8 cellular contexts compared by ENCODE assay signal in the genomic region with DNA sequence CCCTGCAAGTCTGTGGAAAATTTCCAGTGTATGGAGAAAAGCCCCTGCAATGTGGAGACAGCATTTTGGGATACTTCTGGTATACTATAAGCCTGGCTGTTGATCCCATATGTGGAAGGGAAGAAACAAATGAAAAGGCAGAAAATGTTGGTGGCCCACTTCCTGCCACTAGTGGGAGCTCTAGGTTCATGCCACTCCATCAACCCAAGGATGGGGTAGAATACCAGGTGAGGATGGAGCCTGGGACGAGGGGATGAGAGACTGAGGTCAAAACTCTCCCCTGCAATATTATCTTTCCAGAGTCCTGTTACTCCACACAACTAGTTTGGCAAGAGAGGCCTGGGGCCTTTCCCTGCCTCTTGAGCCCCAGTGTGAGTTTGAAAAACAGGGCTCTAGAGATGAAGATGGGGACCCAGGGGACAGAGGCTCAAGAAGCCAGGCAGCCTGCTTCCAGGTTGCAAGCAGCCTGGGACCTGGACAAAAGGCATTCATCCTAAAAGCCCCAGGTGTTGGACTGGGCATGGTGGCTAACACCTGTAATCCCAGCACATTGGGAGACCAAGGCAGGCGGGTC. TPM values are rescaled to one million over a fixed set of nuclear protein-coding genes. Genes with fewer than 3 reads are reported as not detected.
DNase-seq lines count a peak whose midpoint lies in the region; ATAC-seq and TF ChIP-seq lines count a peak whose summit lies in the region.

No MANE protein-coding gene starts in this region.

- TF ChIP-seq CTCF in MM.1S (IDR thresholded peaks at IDR 0.05; ENCODE audit: low read length): peak; percentile 59
- TF ChIP-seq CTCF in choroid plexus epithelial cell (conservative IDR thresholded peaks at IDR 0.05; ENCODE audit: low read depth, low read length): peak; percentile 82

- H3K4me2 ChIP-seq in MM.1S (ENCODE audit: low read depth, low read length): no peak overlapping the region

- no peaks in the 10 kb centered on the region for H3K36me3 ChIP-seq in MM.1S (replicated peaks; ENCODE audit: insufficient read depth, low read length)

- no peaks in the 10 kb centered on the region for H3K9me3 ChIP-seq in MM.1S (replicated peaks; ENCODE audit: insufficient read depth, low read length)

- H3K9ac ChIP-seq in MM.1S (ENCODE audit: low read length): no peak overlapping the region

- H3K4me3 ChIP-seq in MM.1S (ENCODE audit: low read length) (no peak overlapping the region), choroid plexus epithelial cell (ENCODE audit: low read depth, low read length) (no peak overlapping the region)

- H3K4me1 ChIP-seq in MM.1S (ENCODE audit: low read length): peaks cover 50% of the 10 kb centered on the region

- H3K27ac ChIP-seq in MM.1S (ENCODE audit: low read length): no peak overlapping the region

- peak; percentile 28 for DNase-seq in SKM-1 treated with dmso at 0.1 percent for 144 hours (lab: John Stamatoyannopoulos, UW; ENCODE audit: unreplicated experiment)
- DNase-seq in SKM-1 (lab: John Stamatoyannopoulos, UW; ENCODE audit: unreplicated experiment): no peak
- no peak for DNase-seq in MM.1S
- DNase-seq in choroid plexus epithelial cell (ENCODE audit: low read depth): peak; percentile 36
- peak; percentile 15 for DNase-seq in stimulated activated CD4-positive, alpha-beta T cell treated with anti-CD3 and anti-CD28 coated beads, Interleukin-4, amount 100 ng/mL, for 1 hour
- no peak for DNase-seq in SK-N-DZ (ENCODE audit: low spot score)
- no peak for DNase-seq in amygdala (lab: John Stamatoyannopoulos, UW)

- H3F3A ChIP-seq in MM.1S (ENCODE audit: insufficient read depth, low read length): peaks cover 23% of the 10 kb centered on the region

- no peaks in the 10 kb centered on the region for H3K79me2 ChIP-seq in MM.1S (ENCODE audit: low read length)

- no peaks in the 10 kb centered on the region for H3K9me2 ChIP-seq in MM.1S (replicated peaks; ENCODE audit: insufficient read depth, low read length)

- H2AFZ ChIP-seq in MM.1S (ENCODE audit: low read length): no peak overlapping the region

- ATAC-seq in HG02610 (IDR thresholded peaks at IDR 0.05; ENCODE audit: unreplicated experiment): no peak

- no peaks in the 10 kb centered on the region for H3K27me3 ChIP-seq in MM.1S (replicated peaks; ENCODE audit: insufficient read depth, low read length)

- no peaks in the 10 kb centered on the region for H4K20me1 ChIP-seq in MM.1S (ENCODE audit: insufficient read depth, low read length)

RNA-seq across cellular contexts. Expression of a gene that starts 31.9 kb away (rescaled TPM):
- polyA plus RNA-seq in SK-N-DZ (2014; cell fraction: cytosol; rRNA removed): not detected in 2 replicates
- not detected in 2 replicates for polyA plus RNA-seq in SK-N-DZ (2014; cell fraction: nucleus; rRNA removed)

Comparison
In these comparisons a context has a peak if more than half of its experiments do, and no peak if none do; other contexts are left out.
1. DNase-seq: peak in SKM-1 treated with dmso at 0.1 percent for 144 hours (single experiment), choroid plexus epithelial cell (single experiment) and stimulated activated CD4-positive, alpha-beta T cell treated with anti-CD3 and anti-CD28 coated beads, Interleukin-4, amount 100 ng/mL, for 1 hour (single experiment); none in SKM-1 (single experiment), MM.1S (single experiment), SK-N-DZ (single experiment) and amygdala (0 of 56).